ENCODE assay signal across 9 cellular contexts in genomic region chr22:46007003-46007847, GRCh38. TPM values are rescaled to one million over a fixed set of nuclear protein-coding genes. Genes with fewer than 3 reads are reported as not detected.
DNase-seq lines count a peak whose midpoint lies in the region; ATAC-seq and TF ChIP-seq lines count a peak whose summit lies in the region.
"Had no signal": no experiment of that assay in that cellular context is flagged by ENCODE, and none has a peak within 500 bp of the region (broad histone marks: within the 10 kb centered on the region; RNA-seq: fewer than 3 reads in every experiment).

No MANE protein-coding gene starts in this region.

- intact Hi-C loops in left colon (cut with DNase I, micrococcal nuclease), result loop anchor here (2.0 to 5.0 kb wide), 2 partner anchors 110 kb away; no protein-coding TSS in a partner anchor

- H3K4me1 ChIP-seq in upper lobe of left lung, result peaks cover 26 to 39% (median 33%) of the 10 kb centered on the region in 4 donors

- peak in 2 of 4 donors; percentile 10 to 29 for TF ChIP-seq EP300 in upper lobe of left lung (IDR thresholded peaks at IDR 0.05)

- ATAC-seq in left colon (peak; percentile 48), upper lobe of left lung (ENCODE audit: low FRiP score in 2 of 2) (peak; percentile 75 to 88)

- TF ChIP-seq POLR2A in upper lobe of left lung (IDR thresholded peaks at IDR 0.05), result peak in 1 of 4 donors; percentile 28

- H3K36me3 ChIP-seq in upper lobe of left lung, result no peaks in the 10 kb centered on the region
- H3K36me3 ChIP-seq: cardiac muscle cell had no signal

- 0 to 39% methylated on average over 4 to 35 of the region's 36 CpGs for WGBS in upper lobe of left lung, 2 donors

- H3K27ac ChIP-seq in upper lobe of left lung, result peak overlapping the region; percentile 83 to 90 (median 88)
- H3K27ac ChIP-seq: cardiac muscle cell had no signal

- TF ChIP-seq CTCF in astrocyte of the spinal cord (IDR thresholded peaks at IDR 0.05; ENCODE audit: low read depth, low read length) (no peak), upper lobe of left lung (IDR thresholded peaks at IDR 0.05) (no peak)

- H3K9me3 ChIP-seq in upper lobe of left lung, result peaks cover 0 to 8% (median 2%) of the 10 kb centered on the region in 4 donors

- peak; percentile 74 for DNase-seq in AG08396 (ENCODE audit: low spot score)
- DNase-seq in Kasumi-1 (lab: John Stamatoyannopoulos, UW), result peak; percentile 63 to 72
- DNase-seq in astrocyte of the spinal cord (ENCODE audit: low read depth, low spot score), result peak; percentile 72
- DNase-seq in left colon, result peak in 1 of 2 donors; percentile 67
- DNase-seq in upper lobe of left lung, result peak; percentile 87 to 90
- DNase-seq in iPS-NIHi7 (ENCODE audit: extremely low spot score), result no peak
- no peak for DNase-seq in NCI-H1417 (lab: John Stamatoyannopoulos, UW)
- DNase-seq in NCI-H1048 (lab: John Stamatoyannopoulos, UW), result no peak

- in situ Hi-C loops in astrocyte of the spinal cord (cut with HindIII; ENCODE audit: low sequenced_read_pairs), result no loop called here

- H3K27me3 ChIP-seq in upper lobe of left lung, result no peaks in the 10 kb centered on the region
- H3K27me3 ChIP-seq: cardiac muscle cell had no signal

- H3K4me3 ChIP-seq in astrocyte of the spinal cord (ENCODE audit: low read depth, low read length) (peak overlapping the region; percentile 2), upper lobe of left lung (peak overlapping the region in 3 of 4 donors; percentile 3 to 35 (median 16))
- H3K4me3 ChIP-seq: cardiac muscle cell had no signal

RNA-seq across cellular contexts. Expression of gene WNT7B, which starts 30.3 kb away (rescaled TPM):
- total RNA-seq in left colon (not detected), upper lobe of left lung (10 to 100 TPM in 2 of 6 donors, 1 to 10 TPM in 4; 5.2 to 15.6 (median 8.8) TPM)
- total RNA-seq: cardiac muscle cell had no signal

Comparison
In these comparisons a context has a peak if more than half of its experiments do, and no peak if none do; other contexts are left out.
1. DNase-seq: peak in AG08396 (single experiment), Kasumi-1 (2 of 2), astrocyte of the spinal cord (single experiment) and upper lobe of left lung (2 of 2); none in iPS-NIHi7 (single experiment), NCI-H1417 (0 of 3) and NCI-H1048 (single experiment).
2. RNA of gene WNT7B, which starts 30.3 kb away (total RNA-seq): 5.2 to 15.6 TPM in upper lobe of left lung; not detected in left colon; every median in the first group is over 4 times any median in the second.